In genomic region chr2:100875516-100876230, GRCh38 we compare ENCODE assay signal across 10 cellular contexts. TPM values are rescaled to one million over a fixed set of nuclear protein-coding genes. Genes with fewer than 3 reads are reported as not detected.
DNase-seq lines count a peak whose midpoint lies in the region; ATAC-seq and TF ChIP-seq lines count a peak whose summit lies in the region.
"Had no signal": no experiment of that assay in that cellular context is flagged by ENCODE, and none has a peak within 500 bp of the region (broad histone marks: within the 10 kb centered on the region; RNA-seq: fewer than 3 reads in every experiment).

No MANE protein-coding gene starts in this region.

- no peak for DNase-seq in activated T-cell treated with anti-CD3 and anti-CD28 coated beads, Interleukin-2, amount 50 U/mL, for 24 hours
- no peak for DNase-seq in activated T-cell treated with anti-CD3 and anti-CD28 coated beads for 4 hours
- DNase-seq in SK-N-MC (ENCODE audit: low read depth, low spot score) = no peak
- DNase-seq in thoracic aorta (ENCODE audit: low spot score) = no peak
- DNase-seq in activated effector memory CD4-positive, alpha-beta T cell treated with Interleukin-2 at 50 U/mL for 16 hours = no peak
- DNase-seq in islet precursor cell = no peak
- DNase-seq in omental fat pad (ENCODE audit: low spot score) = no peak
- DNase-seq: T-helper 1 cell had no signal

- peak overlapping the region; percentile 61 for H3K27ac Mint-ChIP-seq in activated T-cell treated with anti-CD3 and anti-CD28 coated beads, Interleukin-2, amount 50 U/mL, for 24 hours

- ATAC-seq in thoracic aorta (ENCODE audit: insufficient number of reproducible peaks, low FRiP score, low read depth) (no peak), omental fat pad (ENCODE audit: low FRiP score) (no peak)

- peaks cover 17% of the 10 kb centered on the region for H3K4me1 Mint-ChIP-seq in activated T-cell treated with anti-CD3 and anti-CD28 coated beads, Interleukin-2, amount 50 U/mL, for 24 hours (ENCODE audit: low read depth)

- H3K27me3 ChIP-seq in iPS-20b (ENCODE audit: insufficient read depth, low read length) (no peaks in the 10 kb centered on the region), thoracic aorta (replicated peaks; ENCODE audit: insufficient read depth) (no peaks in the 10 kb centered on the region)

- TF ChIP-seq CTCF in thoracic aorta (IDR thresholded peaks at IDR 0.05) (no peak), omental fat pad (IDR thresholded peaks at IDR 0.05) (no peak)

- H3K9ac ChIP-seq in SK-N-MC (ENCODE audit: insufficient read length) (peak overlapping the region; percentile 24), iPS-20b (ENCODE audit: low read depth, low read length) (peak overlapping the region; percentile 32; the same call in 1 of the 2 replicates)
- H3K9ac ChIP-seq: parathyroid adenoma had no signal

- H3K36me3 ChIP-seq in SK-N-MC (ENCODE audit: insufficient read depth, low read length) (no peaks in the 10 kb centered on the region), iPS-20b (ENCODE audit: insufficient read depth, low read depth, low read length) (no peaks in the 10 kb centered on the region), thoracic aorta (no peaks in the 10 kb centered on the region)

- H3K36me3 Mint-ChIP-seq in activated T-cell treated with anti-CD3 and anti-CD28 coated beads, Interleukin-2, amount 50 U/mL, for 24 hours (ENCODE audit: low read depth) = no peaks in the 10 kb centered on the region

- H3K4me1 ChIP-seq in iPS-20b (ENCODE audit: insufficient read depth, low read length) = peaks cover 9% of the 10 kb centered on the region; the same call in 1 of the 2 replicates
- H3K4me1 ChIP-seq in thoracic aorta (ENCODE audit: control insufficient read depth in 1 of 2, low read depth in 2 of 2) = peaks cover 19 to 46% of the 10 kb centered on the region in 2 donors
- H3K4me1 ChIP-seq: parathyroid adenoma had no signal

- H3K27ac ChIP-seq in SK-N-MC (peak overlapping the region; percentile 58; the same call in 1 of the 2 replicates), iPS-20b (ENCODE audit: low read length) (no peak overlapping the region), thoracic aorta (peak overlapping the region; percentile 51 to 57)
- H3K27ac ChIP-seq: parathyroid adenoma had no signal

- no peaks in the 10 kb centered on the region for H3K9me3 ChIP-seq in SK-N-MC (ENCODE audit: low read depth, low read length)
- H3K9me3 ChIP-seq in iPS-20b (ENCODE audit: insufficient read depth, low read depth, low read length) = no peaks in the 10 kb centered on the region
- H3K9me3 ChIP-seq in thoracic aorta = no peaks in the 10 kb centered on the region

- H3K4me3 ChIP-seq in SK-N-MC = peak overlapping the region; percentile 41; the same call in 1 of the 2 replicates
- no peak overlapping the region for H3K4me3 ChIP-seq in iPS-20b (ENCODE audit: low read length)
- peak overlapping the region; percentile 55 for H3K4me3 ChIP-seq in thoracic aorta

- no peaks in the 10 kb centered on the region for H3K9me3 Mint-ChIP-seq in activated T-cell treated with anti-CD3 and anti-CD28 coated beads, Interleukin-2, amount 50 U/mL, for 24 hours

- H3K4me3 Mint-ChIP-seq in activated T-cell treated with anti-CD3 and anti-CD28 coated beads, Interleukin-2, amount 50 U/mL, for 24 hours = peak overlapping the region; percentile 35

- H3K27me3 Mint-ChIP-seq in activated T-cell treated with anti-CD3 and anti-CD28 coated beads, Interleukin-2, amount 50 U/mL, for 24 hours = no peaks in the 10 kb centered on the region

RNA-seq across cellular contexts. Expression of gene NPAS2, which starts 55.7 kb away (rescaled TPM):
- total RNA-seq in thoracic aorta (10 to 100 TPM; 29.2 to 50.8 TPM), omental fat pad (10 to 100 TPM in 3 of 4 donors, 1 to 10 TPM in 1; 6.1 to 29.8 (median 24.3) TPM)
